Comparison of ENCODE assay signal across 8 cellular contexts in the genomic region with DNA sequence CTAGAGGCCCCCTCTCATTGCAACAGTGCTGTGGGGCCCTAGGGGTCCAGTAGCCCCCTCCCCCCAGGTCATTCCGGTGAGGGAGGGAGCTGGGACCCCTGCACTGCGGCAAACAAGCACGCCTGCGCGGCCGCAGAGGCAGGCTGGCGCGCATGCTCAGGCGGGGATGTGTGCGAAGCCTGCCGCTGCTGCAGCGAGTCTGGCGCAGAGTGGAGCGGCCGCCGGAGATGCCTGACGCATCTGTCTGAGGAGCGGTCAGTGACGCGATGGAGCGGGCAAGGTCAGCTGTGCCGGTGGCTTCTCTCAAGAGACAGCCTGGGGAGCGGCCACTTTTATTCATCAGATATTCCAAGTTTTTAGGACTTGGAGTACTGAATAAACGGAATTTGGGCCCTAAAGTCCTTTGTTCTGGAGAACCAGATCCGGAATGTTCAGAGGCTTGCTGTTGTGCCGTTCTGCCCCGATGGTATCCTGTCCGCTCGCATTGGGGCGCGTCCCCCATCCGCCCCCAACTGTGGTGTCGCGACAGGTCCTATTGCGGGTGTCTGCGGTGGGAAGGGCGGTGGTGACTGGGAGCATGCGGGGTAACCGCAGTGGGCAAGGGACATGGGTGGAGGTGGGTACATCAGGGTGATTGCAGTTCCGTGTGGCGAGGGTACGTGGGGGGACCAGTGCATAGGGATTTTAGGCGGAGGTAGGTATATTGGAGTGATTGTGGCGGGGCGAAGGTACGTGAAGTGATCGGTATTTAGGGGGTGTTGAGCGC. TPM values are rescaled to one million over a fixed set of nuclear protein-coding genes. Genes with fewer than 3 reads are reported as not detected.
DNase-seq lines count a peak whose midpoint lies in the region; ATAC-seq and TF ChIP-seq lines count a peak whose summit lies in the region.

A gene (plus strand): TSS at position 205 of the 766 bp plus-strand sequence. CDS start 19,467 bp downstream, outside the sequence.
A gene with protein sequence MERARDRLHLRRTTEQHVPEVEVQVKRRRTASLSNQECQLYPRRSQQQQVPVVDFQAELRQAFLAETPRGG (plus strand): TSS at position 205 of the 766 bp plus-strand sequence. CDS start 62 bp downstream, at position 267.

- H3K4me3 Mint-ChIP-seq in activated CD8-positive, alpha-beta T cell treated with anti-CD3 and anti-CD28 coated beads, Interleukin-2, amount 10 ng/mL, durations not matched to agents 7 days and 5 days: peak within 1 kb of the TSS; percentile 81

- H3K36me3 Mint-ChIP-seq in activated CD8-positive, alpha-beta T cell treated with anti-CD3 and anti-CD28 coated beads, Interleukin-2, amount 10 ng/mL, durations not matched to agents 7 days and 5 days (ENCODE audit: low read depth): peaks cover 12% of the 10 kb centered on the region

- CTCF ChIA-PET in activated CD8-positive, alpha-beta T cell treated with anti-CD3 and anti-CD28 coated beads, Interleukin-2, amount 10 ng/mL, durations not matched to agents 7 days and 5 days (lab: Charles Lee): no interaction called here

- TF ChIP-seq CTCF in HFF-Myc (IDR thresholded peaks at IDR 0.05; ENCODE audit: low read depth, low read length, missing control alignments): no peak

- H3K27me3 Mint-ChIP-seq in activated CD8-positive, alpha-beta T cell treated with anti-CD3 and anti-CD28 coated beads, Interleukin-2, amount 10 ng/mL, durations not matched to agents 7 days and 5 days (ENCODE audit: low read depth): no peaks in the 10 kb centered on the region

- POLR2A ChIA-PET in activated CD8-positive, alpha-beta T cell treated with anti-CD3 and anti-CD28 coated beads, Interleukin-2, amount 10 ng/mL, durations not matched to agents 7 days and 5 days (lab: Charles Lee): no interaction called here

- DNase-seq in ELF-1 (ENCODE audit: low read depth, low spot score): peak; percentile 84
- peak; percentile 15 for DNase-seq in HFF-Myc (ENCODE audit: extremely low read depth, low read depth)
- peak; percentile 70 for DNase-seq in NCI-H2171 (lab: John Stamatoyannopoulos, UW)
- peak; percentile 73 for DNase-seq in activated CD8-positive, alpha-beta T cell treated with anti-CD3 and anti-CD28 coated beads, Interleukin-2, amount 10 ng/mL, durations not matched to agents 7 days and 5 days
- peak; percentile 48 for DNase-seq in effector CD4-positive, alpha-beta T cell
- peak; percentile 74 to 79 for DNase-seq in lung microvascular endothelial cell (ENCODE audit: low read depth in 2 of 2)
- peak; percentile 20 to 64 (median 40) for DNase-seq in stimulated activated CD4-positive, alpha-beta T cell treated with anti-CD3 and anti-CD28 coated beads, TNF-alpha, amount 100 ng/mL, for 24 hours (ENCODE audit: low read depth in 3 of 3)
- no peak for DNase-seq in NCI-H345 (lab: John Stamatoyannopoulos, UW)

- peaks cover 8% of the 10 kb centered on the region for H3K9me3 Mint-ChIP-seq in activated CD8-positive, alpha-beta T cell treated with anti-CD3 and anti-CD28 coated beads, Interleukin-2, amount 10 ng/mL, durations not matched to agents 7 days and 5 days (ENCODE audit: insufficient read depth)

- H3K4me3 ChIP-seq in HFF-Myc (replicated peaks; ENCODE audit: low read depth, low read length): peak within 1 kb of the TSS; percentile 80

- peak; percentile 69 for ATAC-seq in activated CD8-positive, alpha-beta T cell treated with anti-CD3 and anti-CD28 coated beads, Interleukin-2, amount 10 ng/mL, durations not matched to agents 7 days and 5 days

- H3K27ac Mint-ChIP-seq in activated CD8-positive, alpha-beta T cell treated with anti-CD3 and anti-CD28 coated beads, Interleukin-2, amount 10 ng/mL, durations not matched to agents 7 days and 5 days: peak within 1 kb of the TSS; percentile 89

- peaks cover 19% of the 10 kb centered on the region for H3K4me1 Mint-ChIP-seq in activated CD8-positive, alpha-beta T cell treated with anti-CD3 and anti-CD28 coated beads, Interleukin-2, amount 10 ng/mL, durations not matched to agents 7 days and 5 days (ENCODE audit: low read depth)

RNA-seq across cellular contexts. Expression of the first gene that starts in this region (rescaled TPM):
- total RNA-seq in activated CD8-positive, alpha-beta T cell treated with anti-CD3 and anti-CD28 coated beads, Interleukin-2, amount 10 ng/mL, durations not matched to agents 7 days and 5 days: 10 to 100 TPM; 54.2 to 61.4 TPM
- total RNA-seq in lung microvascular endothelial cell: 80.0 and 96.4 TPM in 2 replicates

RNA-seq across cellular contexts. Expression of the second gene that starts in this region (rescaled TPM):
- 10 to 100 TPM in 1 of 2 experiments, 1 to 10 TPM in 1; 6.2 to 10.3 TPM for total RNA-seq in activated CD8-positive, alpha-beta T cell treated with anti-CD3 and anti-CD28 coated beads, Interleukin-2, amount 10 ng/mL, durations not matched to agents 7 days and 5 days
- total RNA-seq in lung microvascular endothelial cell: 27.5 and 42.7 TPM in 2 replicates
